Comparison of ENCODE assay signal across 8 cellular contexts in genomic region chr2:111506936-111507335, GRCh38.
A peak's percentile ranks its signal among the peaks of the same experiment; 100 is the strongest.
DNase-seq lines count a peak whose midpoint lies in the region; ATAC-seq lines count a peak whose summit lies in the region.
"Not testable (repeated sequence)": the region's sequence is repeated elsewhere in the genome, so short reads cannot be mapped to it uniquely, and the experiment has no call there.

No MANE protein-coding gene starts in this region.

- peaks cover 39% of the 10 kb centered on the region for H3K4me1 Mint-ChIP-seq in activated naive CD8-positive, alpha-beta T cell treated with anti-CD3 and anti-CD28 coated beads, Interleukin-2, amount 50 U/mL, for 24 hours

- ATAC-seq in GM18867 (IDR thresholded peaks at IDR 0.05; ENCODE audit: unreplicated experiment) (peak; percentile 99), GM19468 (IDR thresholded peaks at IDR 0.05; ENCODE audit: extremely low read depth, unreplicated experiment) (peak; percentile 48), HG02623 (IDR thresholded peaks at IDR 0.05; ENCODE audit: unreplicated experiment) (peak; percentile 97), HG03095 (IDR thresholded peaks at IDR 0.05; ENCODE audit: unreplicated experiment) (peak; percentile 99), HG03558 (IDR thresholded peaks at IDR 0.05; ENCODE audit: extremely low read depth, unreplicated experiment) (peak; percentile 98)
- peak; percentile 83 for ATAC-seq in activated naive CD8-positive, alpha-beta T cell treated with anti-CD3 and anti-CD28 coated beads, Interleukin-2, amount 50 U/mL, for 24 hours
- peak; percentile 76 for ATAC-seq in stimulated activated naive CD8-positive, alpha-beta T cell treated with anti-CD3 and anti-CD28 coated beads, Interleukin-15, Interleukin-2, amounts not matched to agents 100 U/mL and 50 U/mL, for 24 hours

- DNase-seq in activated CD4-positive, alpha-beta T cell treated with anti-CD3 and anti-CD28 coated beads, Interleukin-2, amount 50 U/mL, for 48 hours, result peak; percentile 36 to 59
- peak; percentile 19 for DNase-seq in activated naive CD8-positive, alpha-beta T cell treated with anti-CD3 and anti-CD28 coated beads, Interleukin-2, amount 50 U/mL, for 24 hours
- not testable (repeated sequence) for DNase-seq in stimulated activated naive CD8-positive, alpha-beta T cell treated with anti-CD3 and anti-CD28 coated beads, Interleukin-15, Interleukin-2, amounts not matched to agents 100 U/mL and 50 U/mL, for 24 hours

- H3K9me3 Mint-ChIP-seq in activated naive CD8-positive, alpha-beta T cell treated with anti-CD3 and anti-CD28 coated beads, Interleukin-2, amount 50 U/mL, for 24 hours, result not testable (repeated sequence)

- H3K27me3 Mint-ChIP-seq in activated naive CD8-positive, alpha-beta T cell treated with anti-CD3 and anti-CD28 coated beads, Interleukin-2, amount 50 U/mL, for 24 hours, result peaks cover 14% of the 10 kb centered on the region

- H3K27ac Mint-ChIP-seq in activated naive CD8-positive, alpha-beta T cell treated with anti-CD3 and anti-CD28 coated beads, Interleukin-2, amount 50 U/mL, for 24 hours, result not testable (repeated sequence)

- not testable (repeated sequence) for H3K36me3 Mint-ChIP-seq in activated naive CD8-positive, alpha-beta T cell treated with anti-CD3 and anti-CD28 coated beads, Interleukin-2, amount 50 U/mL, for 24 hours (ENCODE audit: low read depth)

- not testable (repeated sequence) for H3K4me3 Mint-ChIP-seq in activated naive CD8-positive, alpha-beta T cell treated with anti-CD3 and anti-CD28 coated beads, Interleukin-2, amount 50 U/mL, for 24 hours

Comparison
In these comparisons a context has a peak if more than half of its experiments do, and no peak if none do; other contexts are left out.
1. ATAC-seq: peak in every context shown above with its lines; median percentile 99 in GM18867; 99 in HG03095; 98 in HG03558; 97 in HG02623; 83 in activated naive CD8-positive, alpha-beta T cell treated with anti-CD3 and anti-CD28 coated beads, Interleukin-2, amount 50 U/mL, for 24 hours; 76 in stimulated activated naive CD8-positive, alpha-beta T cell treated with anti-CD3 and anti-CD28 coated beads, Interleukin-15, Interleukin-2, amounts not matched to agents 100 U/mL and 50 U/mL, for 24 hours; 48 in GM19468.